Comparison of ENCODE assay signal across 15 cellular contexts in genomic region chr16:89931305-89931896, GRCh38. TPM values are rescaled to one million over a fixed set of nuclear protein-coding genes. Genes with fewer than 3 reads are reported as not detected.
DNase-seq lines count a peak whose midpoint lies in the region; ATAC-seq and TF ChIP-seq lines count a peak whose summit lies in the region.
"Had no signal": no experiment of that assay in that cellular context is flagged by ENCODE, and none has a peak within 500 bp of the region (broad histone marks: within the 10 kb centered on the region; RNA-seq: fewer than 3 reads in every experiment).

No MANE protein-coding gene starts in this region.

- intact Hi-C loops in activated B cell treated with CpG ODN at 0.5 μM for 24 hours (cut with micrococcal nuclease): no loop called here

- DNase-seq in activated B cell treated with CpG ODN at 0.5 μM for 24 hours (no peak), nephron progenitor cell (no peak), KG1 (lab: John Stamatoyannopoulos, UW) (no peak), GM10266 (ENCODE audit: extremely low spot score) (no peak)
- no peak for DNase-seq in activated effector memory CD4-positive, alpha-beta T cell treated with Interleukin-2 at 50 U/mL for 16 hours
- DNase-seq: Calu3; CD8-positive, alpha-beta T cell; EL; KBM-7; NCI-H1105 treated with DMSO at 0.1 percent for 48 hours; NCI-H1694 treated with DMSO at 0.1 percent for 48 hours; NK-92 treated with Interleukin-12 subunit alpha and Interleukin-12 subunit beta, amount 100 ng/mL, for 24 hours; RPMI8226; SHP77 treated with DMSO at 0.1 percent for 48 hours had no signal

- H3K9me3 Mint-ChIP-seq in activated B cell treated with CpG ODN at 0.5 μM for 24 hours (no peaks in the 10 kb centered on the region), nephron progenitor cell (no peaks in the 10 kb centered on the region)
- H3K9me3 Mint-ChIP-seq: CD8-positive, alpha-beta T cell had no signal

- POLR2A ChIA-PET in activated B cell treated with CpG ODN at 0.5 μM for 24 hours (lab: Charles Lee): no interaction called here

- H3K27ac ChIP-seq in BLaER1 treated with 17β-estradiol and CSF1 and Interleukin-3, amounts not matched to agents 10 nM and 100 nM: no peak overlapping the region

- CTCF ChIA-PET in activated B cell treated with CpG ODN at 0.5 μM for 24 hours (lab: Charles Lee): no interaction called here

- peaks cover 20 to 97% (median 53%) of the 10 kb centered on the region in 11 experiments; a peak in 20 of 22 replicates for H4K20me1 ChIP-seq in BLaER1 treated with 17β-estradiol and CSF1 and Interleukin-3, amounts not matched to agents 10 nM and 100 nM

- ATAC-seq in activated B cell treated with CpG ODN at 0.5 μM for 24 hours (ENCODE audit: low read depth): peak; percentile 52
- ATAC-seq: CD8-positive, alpha-beta T cell had no signal

- H3K27me3 Mint-ChIP-seq in activated B cell treated with CpG ODN at 0.5 μM for 24 hours (peaks cover 13% of the 10 kb centered on the region), nephron progenitor cell (ENCODE audit: low read depth, poor library complexity) (peaks cover 6% of the 10 kb centered on the region)

- H3K36me3 Mint-ChIP-seq in activated B cell treated with CpG ODN at 0.5 μM for 24 hours (ENCODE audit: low read depth): no peaks in the 10 kb centered on the region
- peaks cover 62% of the 10 kb centered on the region for H3K36me3 Mint-ChIP-seq in nephron progenitor cell (ENCODE audit: low read depth)
- H3K36me3 Mint-ChIP-seq: CD8-positive, alpha-beta T cell had no signal

- peaks cover 7 to 37% (median 32%) of the 10 kb centered on the region in 10 experiments for H3K4me1 ChIP-seq in BLaER1 treated with 17β-estradiol and CSF1 and Interleukin-3, amounts not matched to agents 10 nM and 100 nM

- H3K36me3 ChIP-seq in BLaER1 treated with 17β-estradiol and CSF1 and Interleukin-3, amounts not matched to agents 10 nM and 100 nM: peaks cover 23 to 74% (median 60%) of the 10 kb centered on the region in 11 experiments; a peak in 21 of 22 replicates

- no peak overlapping the region for H3K4me3 ChIP-seq in BLaER1 treated with 17β-estradiol and CSF1 and Interleukin-3, amounts not matched to agents 10 nM and 100 nM

- H3K4me1 Mint-ChIP-seq in activated B cell treated with CpG ODN at 0.5 μM for 24 hours (peaks cover 10% of the 10 kb centered on the region), nephron progenitor cell (no peaks in the 10 kb centered on the region)

- H3K4me3 Mint-ChIP-seq in activated B cell treated with CpG ODN at 0.5 μM for 24 hours (no peak overlapping the region), nephron progenitor cell (no peak overlapping the region)
- H3K4me3 Mint-ChIP-seq: CD8-positive, alpha-beta T cell had no signal

- H3K9ac ChIP-seq in BLaER1 treated with 17β-estradiol and CSF1 and Interleukin-3, amounts not matched to agents 10 nM and 100 nM: peak overlapping the region in 1 of 11 experiments; percentile 4; a peak in 1 of 22 replicates

- no peak overlapping the region for H3K27ac Mint-ChIP-seq in activated B cell treated with CpG ODN at 0.5 μM for 24 hours
- peak overlapping the region; percentile 64 for H3K27ac Mint-ChIP-seq in nephron progenitor cell
- H3K27ac Mint-ChIP-seq: CD8-positive, alpha-beta T cell had no signal

- no peak for TF ChIP-seq CTCF in activated B cell treated with CpG ODN at 0.5 μM for 24 hours (IDR thresholded peaks at IDR 0.05)
- TF ChIP-seq CTCF in nephron progenitor cell (IDR thresholded peaks at IDR 0.05): no peak
- TF ChIP-seq CTCF in GM10266 (IDR thresholded peaks at IDR 0.05; ENCODE audit: control insufficient read depth, insufficient read depth, low read depth, missing control alignments): no peak

- H3K4me2 ChIP-seq in BLaER1 treated with 17β-estradiol and CSF1 and Interleukin-3, amounts not matched to agents 10 nM and 100 nM: peak overlapping the region in 9 of 11 experiments; percentile 20 to 75 (median 53); a peak in 18 of 22 replicates

- H3K27me3 ChIP-seq in BLaER1 treated with 17β-estradiol and CSF1 and Interleukin-3, amounts not matched to agents 10 nM and 100 nM: no peaks in the 10 kb centered on the region

- 0 out of 22 replicates have a peak, but pooled peaks cover 0 to 6% (median 0%) of the 10 kb centered on the region in 11 experiments for H3K9me3 ChIP-seq in BLaER1 treated with 17β-estradiol and CSF1 and Interleukin-3, amounts not matched to agents 10 nM and 100 nM (replicated peaks in 1 of 11)

RNA-seq across cellular contexts. Expression of gene TUBB3, which starts 8.3 kb away (rescaled TPM):
- 0.33 and 0.42 TPM in 2 replicates for total RNA-seq in activated B cell treated with CpG ODN at 0.5 μM for 24 hours

RNA-seq across cellular contexts. Expression of gene MC1R, which starts 12.7 kb away (rescaled TPM):
- 4.8 and 6.8 TPM in 2 replicates for total RNA-seq in activated B cell treated with CpG ODN at 0.5 μM for 24 hours

RNA-seq across cellular contexts. Expression of gene DEF8, which starts 17.2 kb away (rescaled TPM):
- 45.2 and 51.5 TPM in 2 replicates for total RNA-seq in activated B cell treated with CpG ODN at 0.5 μM for 24 hours

RNA-seq across cellular contexts. Expression of gene TCF25, which starts 58.0 kb away (rescaled TPM):
- 256 and 273 TPM in 2 replicates for total RNA-seq in activated B cell treated with CpG ODN at 0.5 μM for 24 hours
